ENCODE assay signal across 8 cellular contexts in genomic region chr3:100401674-100402036, GRCh38. TPM values are rescaled to one million over a fixed set of nuclear protein-coding genes. Genes with fewer than 3 reads are reported as not detected.
DNase-seq lines count a peak whose midpoint lies in the region; ATAC-seq and TF ChIP-seq lines count a peak whose summit lies in the region.

No MANE protein-coding gene starts in this region.

- H3K27ac ChIP-seq in gastroesophageal sphincter (peak overlapping the region; percentile 81 to 95 (median 94)), urinary bladder (ENCODE audit: low read depth) (peak overlapping the region; percentile 66)

- whole genome bisulfite sequencing in gastroesophageal sphincter (ENCODE audit: low coverage in 1 of 2), 2 donors, result 0% methylated on average over 11 to 22 of the region's 23 CpGs
- WGBS in urinary bladder, result under 1% methylated on average over 23 of the region's 23 CpGs

- H3K4me1 ChIP-seq in gastroesophageal sphincter, result peaks cover 9 to 62% (median 17%) of the 10 kb centered on the region in 3 donors
- no peaks in the 10 kb centered on the region for H3K4me1 ChIP-seq in urinary bladder (ENCODE audit: insufficient read depth)

- no peaks in the 10 kb centered on the region for H3K27me3 ChIP-seq in gastroesophageal sphincter

- no peak for TF ChIP-seq EP300 in gastroesophageal sphincter (IDR thresholded peaks at IDR 0.05)

- H3K4me3 ChIP-seq in gastroesophageal sphincter (peak overlapping the region; percentile 86 to 92), urinary bladder (ENCODE audit: low read depth, low read length) (peak overlapping the region; percentile 93)

- no peak for TF ChIP-seq POLR2A in gastroesophageal sphincter (IDR thresholded peaks at IDR 0.05)

- intact Hi-C loops in posterior vena cava (cut with DNase I), result no loop called here

- DNase-seq in NCI-H1694 (lab: John Stamatoyannopoulos, UW) (peak; percentile 62), NCI-H1694 treated with DMSO at 0.1 percent for 48 hours (lab: John Stamatoyannopoulos, UW) (no peak), NCI-H524 treated with DMSO at 0.1 percent for 48 hours (lab: John Stamatoyannopoulos, UW) (peak; percentile 63), posterior vena cava (ENCODE audit: low spot score) (peak; percentile 83)
- DNase-seq in activated T-helper 1 cell treated with anti-CD3 and anti-CD28 coated beads, Interleukin-2, amount 50 U/mL, for 16 hours (ENCODE audit: low read depth in 1 of 2, low spot score in 1 of 2), result peak; percentile 7 to 27

- peak; percentile 17 for ATAC-seq in HG02759 (IDR thresholded peaks at IDR 0.05; ENCODE audit: unreplicated experiment)
- no peak for ATAC-seq in gastroesophageal sphincter

- H3K36me3 ChIP-seq in gastroesophageal sphincter, result no peaks in the 10 kb centered on the region
- no peaks in the 10 kb centered on the region for H3K36me3 ChIP-seq in urinary bladder (ENCODE audit: insufficient read depth)

- H3K9me3 ChIP-seq in gastroesophageal sphincter, result no peaks in the 10 kb centered on the region

- TF ChIP-seq CTCF in gastroesophageal sphincter (IDR thresholded peaks at IDR 0.05), result no peak

RNA-seq across cellular contexts. Expression of gene LNP1, which starts 0.3 kb away (rescaled TPM):
- total RNA-seq in gastroesophageal sphincter (1 to 10 TPM; 2.3 to 3.9 (median 3.2) TPM), posterior vena cava (1 to 10 TPM; 4.0 to 7.6 TPM), urinary bladder (12.3 TPM)
- 4.8 TPM for polyA plus RNA-seq in urinary bladder

RNA-seq across cellular contexts. Expression of gene TOMM70, which starts 0.8 kb away (rescaled TPM):
- total RNA-seq in gastroesophageal sphincter (10 to 100 TPM; 55.3 to 61.5 (median 59.9) TPM), posterior vena cava (10 to 100 TPM; 38.2 to 39.8 TPM), urinary bladder (96.6 TPM)
- polyA plus RNA-seq in urinary bladder, result 37.0 TPM
